In genomic region chr12:53058674-53059433, GRCh38 we compare ENCODE assay signal across 21 cellular contexts. TPM values are rescaled to one million over a fixed set of nuclear protein-coding genes. Genes with fewer than 3 reads are reported as not detected.
DNase-seq lines count a peak whose midpoint lies in the region; ATAC-seq and TF ChIP-seq lines count a peak whose summit lies in the region.
"Had no signal": no experiment of that assay in that cellular context is flagged by ENCODE, and none has a peak within 500 bp of the region (broad histone marks: within the 10 kb centered on the region; RNA-seq: fewer than 3 reads in every experiment).

No MANE protein-coding gene starts in this region.

- TF ChIP-seq POLR2A in gastrocnemius medialis (IDR thresholded peaks at IDR 0.05) (no peak), thyroid gland (IDR thresholded peaks at IDR 0.05) (no peak)

- POLR2A ChIA-PET in HEK293 (lab: Yijun Ruan, JAX) = interaction anchor here (0.6 kb wide), 1 partner anchor 175 kb away, joined by 6 read pairs; no protein-coding TSS in a partner anchor

- H3K9me3 ChIP-seq in HEK293 (ENCODE audit: control insufficient read depth, insufficient read depth, low read depth, low read length) (no peaks in the 10 kb centered on the region), ascending aorta (no peaks in the 10 kb centered on the region), gastrocnemius medialis (no peaks in the 10 kb centered on the region), thyroid gland (no peaks in the 10 kb centered on the region)

- H3K27ac ChIP-seq in HEK293 (ENCODE audit: extremely low read depth, low read depth, low read length) (no peak overlapping the region), ascending aorta (peak overlapping the region; percentile 83 to 95), layer of hippocampus (ENCODE audit: low read depth, low read length) (peak overlapping the region; percentile 8), gastrocnemius medialis (peak overlapping the region; percentile 46 to 74 (median 72)), thyroid gland (peak overlapping the region in 1 of 3 donors; percentile 6)

- in situ Hi-C loops in gastrocnemius medialis (cut with MboI; ENCODE audit: low sequenced_read_pairs in 4 of 4) = loop anchor here in 1 of 4 donors (25.0 kb wide), 1 partner anchor 128 kb away; the partner anchor contains the start of genes CSAD and ZNF740

- peaks cover 6% of the 10 kb centered on the region for H3K4me1 ChIP-seq in HEK293 (ENCODE audit: control insufficient read depth, insufficient read depth, low read length)
- H3K4me1 ChIP-seq in ascending aorta = peaks cover 11 to 43% of the 10 kb centered on the region in 2 donors
- H3K4me1 ChIP-seq in gastrocnemius medialis = peaks cover 37 to 51% of the 10 kb centered on the region in 2 donors
- H3K4me1 ChIP-seq in thyroid gland = peaks cover 29 to 57% of the 10 kb centered on the region in 2 donors

- intact Hi-C loops in ascending aorta (cut with DNase I) = no loop called here
- intact Hi-C loops in gastrocnemius medialis (cut with DNase I; ENCODE audit: low total_unique reads) = loop anchor here (10.0 kb wide), 1 partner anchor 396 kb away; the partner anchor contains the start of gene PCBP2
- intact Hi-C loops in thyroid gland (cut with DNase I) = no loop called here

- peaks cover 0 to 31% of the 10 kb centered on the region in 2 experiments; a peak in 1 of 3 replicates for H3K36me3 ChIP-seq in HEK293 (ENCODE audit: control insufficient read depth in 2 of 2, insufficient read depth in 1 of 2, low read length in 2 of 2)
- peaks cover 80 to 88% of the 10 kb centered on the region in 2 donors for H3K36me3 ChIP-seq in ascending aorta
- peaks cover 0 to 63% of the 10 kb centered on the region in 2 donors for H3K36me3 ChIP-seq in gastrocnemius medialis
- H3K36me3 ChIP-seq in thyroid gland = peaks cover 29 to 43% of the 10 kb centered on the region in 2 donors

- H3K27me3 ChIP-seq in ascending aorta = no peaks in the 10 kb centered on the region
- H3K27me3 ChIP-seq in layer of hippocampus (ENCODE audit: control insufficient read depth, insufficient read depth, low read length) = no peaks in the 10 kb centered on the region
- no peaks in the 10 kb centered on the region for H3K27me3 ChIP-seq in gastrocnemius medialis
- no peaks in the 10 kb centered on the region for H3K27me3 ChIP-seq in thyroid gland

- H3K4me3 ChIP-seq in HEK293 (ENCODE audit: low read depth, low read length) = no peak overlapping the region
- no peak overlapping the region for H3K4me3 ChIP-seq in ascending aorta
- H3K4me3 ChIP-seq in gastrocnemius medialis = no peak overlapping the region
- no peak overlapping the region for H3K4me3 ChIP-seq in thyroid gland (replicated peaks in 1 of 3)

- DNase-seq in ascending aorta (ENCODE audit: low spot score in 2 of 2) = peak in 1 of 2 donors; percentile 62
- peak in 1 of 2 donors; percentile 16 for DNase-seq in gastrocnemius medialis
- no peak for DNase-seq in thyroid gland
- DNase-seq: activated CD8-positive, alpha-beta memory T cell treated with anti-CD3 and anti-CD28 coated beads, Interleukin-2, amount 50 U/mL, for 4 hours; caudate nucleus; CD4-positive, alpha-beta T cell; erythroblast; foreskin melanocyte; Kasumi-1; NCI-H1048; NCI-H187 treated with DMSO at 0.1 percent for 48 hours; NCI-H748 treated with DMSO at 0.1 percent for 48 hours; OCI-M1; stimulated activated CD4-positive, alpha-beta T cell treated with anti-CD3 and anti-CD28 coated beads, Interleukin-15, amount 100 ng/mL, for 24 hours; T-helper 1 cell had no signal

- TF ChIP-seq CTCF in HEK293 (tag by site-specific recombination; IDR thresholded peaks at IDR 0.05) = no peak
- TF ChIP-seq CTCF in ascending aorta (IDR thresholded peaks at IDR 0.05) = no peak
- TF ChIP-seq CTCF in gastrocnemius medialis (IDR thresholded peaks at IDR 0.05 in 4 of 5, conservative IDR thresholded peaks at IDR 0.05 in 1 of 5) = no peak
- no peak for TF ChIP-seq CTCF in thyroid gland (IDR thresholded peaks at IDR 0.05)

- CTCF ChIA-PET in HEK293 (lab: Yijun Ruan, JAX) = interaction anchor here (1.3 kb wide), 1 partner anchor 40 kb away, joined by 4 read pairs; no protein-coding TSS in a partner anchor

- ATAC-seq in gastrocnemius medialis = no peak
- no peak for ATAC-seq in HG02938 (IDR thresholded peaks at IDR 0.05; ENCODE audit: unreplicated experiment)
- no peak for ATAC-seq in HG03565 (IDR thresholded peaks at IDR 0.05; ENCODE audit: unreplicated experiment)
- ATAC-seq in HG02678 (IDR thresholded peaks at IDR 0.05; ENCODE audit: unreplicated experiment) = no peak
- ATAC-seq: left colon had no signal

- WGBS in thyroid gland, 2 donors = 81 to 91% methylated on average over 18 to 30 of the region's 35 CpGs

TF ChIP-seq in HEK293, 187 proteins besides CTCF, POLR2A, EP300 and RAD21:
- peak; percentile 90 for TF ChIP-seq GLIS1 (tag by site-specific recombination; IDR thresholded peaks at IDR 0.05)
- peak; percentile 51; the same call in 1 of the 2 replicates for TF ChIP-seq GLIS2 (tag by site-specific recombination; IDR thresholded peaks at IDR 0.05)
- TF ChIP-seq ZNF366 (tag by site-specific recombination; conservative IDR thresholded peaks at IDR 0.05) = no peak
TF ChIP-seq in HEK293: peak in this region for 2.

RNA-seq across cellular contexts. Expression of gene TNS2, which starts 9.0 kb away (rescaled TPM):
- total RNA-seq in ascending aorta = 608 TPM
- total RNA-seq in gastrocnemius medialis = 100 to 1,000 TPM in 1 of 4 donors, 10 to 100 TPM in 3; 74.4 to 114 (median 91.9) TPM
- total RNA-seq in thyroid gland = 100 to 1,000 TPM in 3 of 4 donors, 10 to 100 TPM in 1; 86.7 to 179 (median 114) TPM

RNA-seq across cellular contexts. Expression of gene SPRYD3, which starts 20.3 kb away (rescaled TPM):
- total RNA-seq in ascending aorta (48.6 TPM), gastrocnemius medialis (10 to 100 TPM; 15.9 to 29.5 (median 25.5) TPM), thyroid gland (10 to 100 TPM; 37.8 to 82.7 (median 58.9) TPM)

RNA-seq across cellular contexts. Expression of gene IGFBP6, which starts 38.6 kb away (rescaled TPM):
- total RNA-seq in ascending aorta (1,664 TPM), gastrocnemius medialis (100 to 1,000 TPM in 1 of 4 donors, 10 to 100 TPM in 3; 67.3 to 143 (median 77.4) TPM), thyroid gland (100 to 1,000 TPM in 3 of 4 donors, 10 to 100 TPM in 1; 76.6 to 363 (median 186) TPM)

RNA-seq across cellular contexts. Expression of gene SOAT2, which starts 44.4 kb away (rescaled TPM):
- total RNA-seq in ascending aorta (not detected), gastrocnemius medialis (not detected), thyroid gland (under 1 TPM in 1 of 4 donors, not detected in 3; 0.40 TPM)
- total RNA-seq: left colon had no signal

RNA-seq across cellular contexts. Expression of gene EIF4B, which starts 52.6 kb away (rescaled TPM):
- total RNA-seq in ascending aorta (181 TPM), gastrocnemius medialis (100 to 1,000 TPM; 667 to 821 (median 740) TPM), thyroid gland (100 to 1,000 TPM; 428 to 704 (median 567) TPM)
